In the genomic region with DNA sequence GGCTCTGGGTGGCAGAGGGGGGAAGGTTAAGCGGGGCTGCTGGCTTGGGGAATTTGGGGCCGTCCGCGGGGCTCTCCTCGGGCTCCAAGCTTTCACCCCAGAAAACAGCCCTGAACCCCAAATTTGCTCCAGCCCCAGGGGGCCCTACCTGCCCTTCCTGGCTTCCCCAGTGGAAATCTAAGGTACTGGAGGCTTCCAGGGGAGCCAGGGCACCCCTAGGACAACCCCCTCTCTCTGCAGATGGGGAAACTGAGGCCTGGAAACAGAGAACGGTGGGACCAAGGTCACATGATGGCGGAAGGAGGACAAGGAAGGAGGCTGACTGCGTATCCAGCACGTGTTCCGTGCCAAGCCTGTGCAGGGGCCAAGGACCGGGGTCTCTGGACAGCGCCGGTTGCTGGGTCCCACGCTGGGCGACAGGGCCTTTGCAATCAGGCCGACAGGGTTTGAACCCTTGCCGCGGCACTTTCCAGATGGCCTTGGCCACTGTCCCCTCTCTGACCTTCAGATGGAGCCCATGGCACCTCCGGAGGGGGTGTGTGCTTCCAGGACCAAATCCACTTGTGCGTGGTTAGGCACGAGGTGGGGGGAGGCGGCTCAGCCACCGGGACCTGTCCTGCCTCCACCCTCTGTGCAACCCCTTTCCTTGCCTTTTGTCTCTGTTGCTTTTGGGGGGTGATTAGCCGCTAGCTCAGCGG, we compare ENCODE assay signal across 8 cellular contexts.
DNase-seq lines count a peak whose midpoint lies in the region; ATAC-seq and TF ChIP-seq lines count a peak whose summit lies in the region.

No MANE protein-coding gene starts in this region.

- no peak for DNase-seq in AG04449 (ENCODE audit: low read depth, low spot score)
- DNase-seq in NCI-H69 (lab: John Stamatoyannopoulos, UW): peak; percentile 42
- peak; percentile 72 for DNase-seq in endodermal cell
- DNase-seq in naive B cell: no peak
- no peak for DNase-seq in HuH-7 (ENCODE audit: low spot score)
- no peak for DNase-seq in NCI-H1436 treated with DMSO at 0.1 percent for 48 hours (lab: John Stamatoyannopoulos, UW)
- DNase-seq in central memory CD4-positive, alpha-beta T cell: no peak
- no peak for DNase-seq in SIG-M5 treated with dmso at 0.1 percent for 504 hours (lab: John Stamatoyannopoulos, UW; ENCODE audit: unreplicated experiment)

- H3K9me3 ChIP-seq in endodermal cell (ENCODE audit: control insufficient read depth, low read length): no peaks in the 10 kb centered on the region

- no peak overlapping the region for H3K9ac ChIP-seq in endodermal cell (ENCODE audit: extremely low read depth, low read length, poor library complexity, severe bottlenecking)

- H3K4me3 ChIP-seq in AG04449 (ENCODE audit: low read depth, low read length) (peak overlapping the region; percentile 57), endodermal cell (ENCODE audit: low read length) (peak overlapping the region; percentile 77)

- H3K36me3 ChIP-seq in endodermal cell (ENCODE audit: control insufficient read depth, insufficient read depth, low read length): no peaks in the 10 kb centered on the region

- H3K27me3 ChIP-seq in endodermal cell (ENCODE audit: control insufficient read depth, insufficient read depth, low read length, poor library complexity, severe bottlenecking): peaks cover 34% of the 10 kb centered on the region

- ATAC-seq in naive B cell (ENCODE audit: low read depth in 2 of 2): no peak

- peaks cover 4% of the 10 kb centered on the region for H3K9me3 Mint-ChIP-seq in endodermal cell
- peaks cover 0 to 8% (median 0%) of the 10 kb centered on the region in 7 donors for H3K9me3 Mint-ChIP-seq in naive B cell

- H3K4me1 Mint-ChIP-seq in endodermal cell (peaks cover 32% of the 10 kb centered on the region), naive B cell (peaks cover 17 to 24% (median 19%) of the 10 kb centered on the region in 3 donors)

- 12 to 27% methylated on average over 17 to 25 of the region's 25 CpGs for WGBS in endodermal cell (ENCODE audit: insufficient coverage in 1 of 2, insufficient read length in 1 of 2), 2 experiments

- H3K27ac Mint-ChIP-seq in endodermal cell (no peak overlapping the region), naive B cell (peak overlapping the region in 2 of 6 donors; percentile 59 to 61)

- H3K4me3 Mint-ChIP-seq in endodermal cell: peak overlapping the region; percentile 51
- peak overlapping the region; percentile 45 to 88 (median 74) for H3K4me3 Mint-ChIP-seq in naive B cell

- H3K27ac ChIP-seq in endodermal cell (ENCODE audit: low read depth, low read length): peak overlapping the region; percentile 71

- TF ChIP-seq CTCF in AG04449 (IDR thresholded peaks at IDR 0.05; ENCODE audit: insufficient read depth, low read length, missing control alignments): no peak
- TF ChIP-seq CTCF in endodermal cell (conservative IDR thresholded peaks at IDR 0.05): no peak

- no peaks in the 10 kb centered on the region for H3K4me1 ChIP-seq in endodermal cell (ENCODE audit: control insufficient read depth, insufficient read depth, low read length)

- CTCF ChIA-PET in AG04449 (lab: Yijun Ruan, JAX): no interaction called here

- POLR2A ChIA-PET in AG04449 (lab: Yijun Ruan, JAX): interaction anchor here (1.0 kb wide), 1 partner anchor 260 kb away, joined by 7 read pairs; the partner anchor contains the start of gene IER5L

- H3K36me3 Mint-ChIP-seq in endodermal cell (ENCODE audit: low read depth): no peaks in the 10 kb centered on the region
- H3K36me3 Mint-ChIP-seq in naive B cell: no peaks in the 10 kb centered on the region

- peaks cover 90% of the 10 kb centered on the region for H3K27me3 Mint-ChIP-seq in endodermal cell (ENCODE audit: insufficient read depth)
- peaks cover 55 to 62% (median 61%) of the 10 kb centered on the region in 3 donors for H3K27me3 Mint-ChIP-seq in naive B cell

Comparison
In these comparisons a context has a peak if more than half of its experiments do, and no peak if none do; other contexts are left out.
1. DNase-seq: peak in NCI-H69 (single experiment) and endodermal cell (single experiment); none in AG04449 (single experiment), naive B cell (single experiment), HuH-7 (single experiment), NCI-H1436 treated with DMSO at 0.1 percent for 48 hours (single experiment), central memory CD4-positive, alpha-beta T cell (single experiment) and SIG-M5 treated with dmso at 0.1 percent for 504 hours (single experiment).